ENCODE assay signal across 21 cellular contexts in genomic region chr5:101260857-101261256, GRCh38.
"Had no signal": no experiment of that assay in that cellular context is flagged by ENCODE, and none has a peak within 500 bp of the region (broad histone marks: within the 10 kb centered on the region; RNA-seq: fewer than 3 reads in every experiment).

No MANE protein-coding gene starts in this region.

- H3K27ac ChIP-seq: epithelial cell of prostate, esophagus squamous epithelium, left ventricle myocardium inferior, neutrophil, ovary, prostate gland, tibial nerve had no signal

- H3K9me3 ChIP-seq: esophagus squamous epithelium, neutrophil, ovary, prostate gland had no signal

- DNase-seq: activated CD4-positive, alpha-beta T cell treated with anti-CD3 and anti-CD28 coated beads for 36 hours; activated CD4-positive, CD25-positive, alpha-beta regulatory T cell; activated CD8-positive, alpha-beta memory T cell treated with anti-CD3 and anti-CD28 coated beads, Interleukin-2, amount 10 ng/mL, durations not matched to agents 7 days and 5 days; activated CD8-positive, alpha-beta T cell treated with anti-CD3 and anti-CD28 coated beads, Interleukin-2, amount 10 ng/mL, durations not matched to agents 7 days and 5 days; activated naive CD4-positive, alpha-beta T cell; activated T-cell treated with anti-CD3 and anti-CD28 coated beads, Interleukin-2, amount 50 U/mL, for 48 hours; dermis blood vessel endothelial cell; effector CD4-positive, alpha-beta T cell; esophagus squamous epithelium; left ventricle myocardium inferior; naive B cell; nephron progenitor cell; ovary; stimulated activated CD4-positive, alpha-beta T cell treated with anti-CD3 and anti-CD28 coated beads, Interleukin-15, amount 100 ng/mL, for 24 hours; stimulated activated CD4-positive, alpha-beta T cell treated with anti-CD3 and anti-CD28 coated beads, Interleukin-2, amount 100 ng/mL, for 24 hours; stimulated activated naive B cell treated with anti-CD40 and anti-IgM and Interleukin-4, amounts not matched to agents 10 μg/mL and 1 μg/mL and 100 μg/mL, for 72 hours; T-helper 1 cell had no signal

- H3K27me3 ChIP-seq: esophagus squamous epithelium, neutrophil, ovary, tibial nerve had no signal

- H3K4me1 ChIP-seq: esophagus squamous epithelium, left ventricle myocardium inferior, prostate gland, tibial nerve had no signal

- H3K36me3 ChIP-seq: esophagus squamous epithelium, left ventricle myocardium inferior, neutrophil, ovary, prostate gland, tibial nerve had no signal

- H3K4me3 ChIP-seq: esophagus squamous epithelium, left ventricle myocardium inferior, ovary, prostate gland, tibial nerve had no signal
